ENCODE assay signal across 24 cellular contexts in the genomic region with DNA sequence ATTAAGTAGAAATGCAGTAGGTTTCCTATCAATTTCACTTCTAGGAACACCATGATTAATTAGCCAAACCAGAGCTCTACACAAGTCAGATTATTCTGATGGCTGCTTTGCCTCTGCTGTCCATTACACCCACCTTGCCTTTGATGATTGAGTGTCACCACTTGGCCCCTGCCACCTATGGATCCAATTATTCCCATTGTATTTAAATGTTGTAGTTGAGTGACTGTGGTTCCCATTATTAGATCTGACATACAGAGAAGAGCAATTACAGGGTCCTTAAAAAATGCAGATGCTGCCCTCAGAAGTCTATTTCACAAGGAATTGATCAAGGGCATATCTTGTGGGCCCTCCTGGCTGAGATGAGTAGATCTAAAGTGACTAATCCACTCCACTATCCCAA.
"Had no signal": no experiment of that assay in that cellular context is flagged by ENCODE, and none has a peak within 500 bp of the region (broad histone marks: within the 10 kb centered on the region; RNA-seq: fewer than 3 reads in every experiment).

No MANE protein-coding gene starts in this region.

- H3K4me1 ChIP-seq: stomach, suprapubic skin, testis, thyroid gland, tibial artery, tibial nerve, transverse colon, upper lobe of left lung, upper lobe of right lung, uterus, vagina had no signal

- H3K9me3 ChIP-seq: testis, thyroid gland, uterus had no signal

- H3K27ac ChIP-seq: stomach, suprapubic skin, testis, thoracic aorta, thyroid gland, tibial artery, tibial nerve, transverse colon, upper lobe of left lung, upper lobe of right lung, uterus, vagina had no signal

- H3K4me3 ChIP-seq: stomach, suprapubic skin, testis, thoracic aorta, thyroid gland, tibial artery, tibial nerve, transverse colon, upper lobe of left lung, upper lobe of right lung, uterus, vagina had no signal

- H3K36me3 ChIP-seq: stomach, suprapubic skin, thoracic aorta, thyroid gland, tibial artery, tibial nerve, transverse colon, upper lobe of left lung, upper lobe of right lung, uterus, vagina had no signal

- DNase-seq: stimulated activated CD4-positive, alpha-beta T cell treated with anti-CD3 and anti-CD28 coated beads, Interleukin-2, amount 100 ng/mL, for 48 hours; stimulated activated CD4-positive, alpha-beta T cell treated with anti-CD3 and anti-CD28 coated beads, Interleukin-4, amount 100 ng/mL, for 1 hour; stimulated activated CD4-positive, alpha-beta T cell treated with anti-CD3 and anti-CD28 coated beads, Interleukin-4, amount 100 ng/mL, for 24 hours; stimulated activated CD4-positive, alpha-beta T cell treated with anti-CD3 and anti-CD28 coated beads, Interleukin-4, amount 100 ng/mL, for 4 hours; stimulated activated CD8-positive, alpha-beta memory T cell treated with anti-CD3 and anti-CD28 coated beads, Interleukin-4, amount 100 ng/mL, for 48 hours; stimulated activated naive B cell treated with anti-CD40 and anti-IgM and Interleukin-4, amounts not matched to agents 10 μg/mL and 1 μg/mL and 100 μg/mL, for 72 hours; stimulated activated naive CD4-positive, alpha-beta T cell; stimulated activated naive CD4-positive, alpha-beta T cell treated with Interleukin-2 at 50 U/mL for 16 hours; stimulated activated naive CD8-positive, alpha-beta T cell treated with anti-CD3 and anti-CD28 coated beads, Interleukin-15, amount 100 ng/mL, for 72 hours; stimulated activated naive CD8-positive, alpha-beta T cell treated with anti-CD3 and anti-CD28 coated beads, Interleukin-15, Interleukin-2, amounts not matched to agents 100 U/mL and 50 U/mL, for 24 hours; stomach; substantia nigra; testis; thyroid gland; tibial artery; transverse colon; trophoblast cell; upper lobe of left lung; upper lobe of right lung; uterus had no signal
